Comparison of ENCODE assay signal across 22 cellular contexts in genomic region chr2:114056294-114057143, GRCh38.
DNase-seq lines count a peak whose midpoint lies in the region; ATAC-seq and TF ChIP-seq lines count a peak whose summit lies in the region.
"Had no signal": no experiment of that assay in that cellular context is flagged by ENCODE, and none has a peak within 500 bp of the region (broad histone marks: within the 10 kb centered on the region; RNA-seq: fewer than 3 reads in every experiment).

No MANE protein-coding gene starts in this region.

- no peaks in the 10 kb centered on the region for H3K4me1 ChIP-seq in heart left ventricle
- H3K4me1 ChIP-seq: body of pancreas, foreskin keratinocyte had no signal

- DNase-seq in GM13977 (ENCODE audit: low spot score) (peak; percentile 24), heart left ventricle (no peak), MV-4-11 (lab: John Stamatoyannopoulos, UW) (no peak), amniotic stem cell (lab: John Stamatoyannopoulos, UW) (no peak)
- DNase-seq in activated T-helper 1 cell treated with anti-CD3 and anti-CD28 coated beads, Interleukin-12 subunit alpha, Interleukin-12 subunit beta, Interleukin-2, Interleukin-4 antibody, amounts not matched to agents 30 ng/mL and 10 ng/mL and 1 ng/mL, durations not matched to agents 14 hours and 24 hours and 36 hours (ENCODE audit: low spot score), result no peak
- DNase-seq: activated CD4-positive, alpha-beta memory T cell treated with anti-CD3 and anti-CD28 coated beads for 36 hours; activated T-cell treated with anti-CD3 and anti-CD28 coated beads, Interleukin-2, amount 50 U/mL, for 4 hours; body of pancreas; colonic mucosa; DMS53; foreskin keratinocyte; midbrain; NCI-H187 treated with DMSO at 0.1 percent for 48 hours; NCI-H345; NK-92 treated with Interleukin-12 subunit alpha and Interleukin-12 subunit beta, amount 100 ng/mL, for 24 hours; right cardiac atrium; RPMI8226; SW 1271 had no signal

- H3K27me3 Mint-ChIP-seq in activated T-helper 1 cell treated with anti-CD3 and anti-CD28 coated beads, Interleukin-12 subunit alpha, Interleukin-12 subunit beta, Interleukin-2, Interleukin-4 antibody, amounts not matched to agents 30 ng/mL and 10 ng/mL and 1 ng/mL, durations not matched to agents 14 hours and 24 hours and 36 hours (ENCODE audit: insufficient read depth), result peaks cover 3% of the 10 kb centered on the region

- H3K9me3 Mint-ChIP-seq in activated T-helper 1 cell treated with anti-CD3 and anti-CD28 coated beads, Interleukin-12 subunit alpha, Interleukin-12 subunit beta, Interleukin-2, Interleukin-4 antibody, amounts not matched to agents 30 ng/mL and 10 ng/mL and 1 ng/mL, durations not matched to agents 14 hours and 24 hours and 36 hours, result no peaks in the 10 kb centered on the region
- H3K9me3 Mint-ChIP-seq: activated CD4-positive, alpha-beta memory T cell treated with anti-CD3 and anti-CD28 coated beads for 36 hours; activated T-cell treated with anti-CD3 and anti-CD28 coated beads, Interleukin-2, amount 50 U/mL, for 4 hours had no signal

- no peak overlapping the region for H3K4me3 Mint-ChIP-seq in activated T-helper 1 cell treated with anti-CD3 and anti-CD28 coated beads, Interleukin-12 subunit alpha, Interleukin-12 subunit beta, Interleukin-2, Interleukin-4 antibody, amounts not matched to agents 30 ng/mL and 10 ng/mL and 1 ng/mL, durations not matched to agents 14 hours and 24 hours and 36 hours
- H3K4me3 Mint-ChIP-seq: activated CD4-positive, alpha-beta memory T cell treated with anti-CD3 and anti-CD28 coated beads for 36 hours; activated naive CD8-positive, alpha-beta T cell; activated T-cell treated with anti-CD3 and anti-CD28 coated beads, Interleukin-2, amount 50 U/mL, for 4 hours had no signal

- intact Hi-C loops in activated T-helper 1 cell treated with anti-CD3 and anti-CD28 coated beads, Interleukin-12 subunit alpha, Interleukin-12 subunit beta, Interleukin-2, Interleukin-4 antibody, amounts not matched to agents 30 ng/mL and 10 ng/mL and 1 ng/mL, durations not matched to agents 14 hours and 24 hours and 36 hours (cut with micrococcal nuclease), result no loop called here
- intact Hi-C loops in heart left ventricle (cut with DNase I), result no loop called here

- H3K9me3 ChIP-seq in heart left ventricle, result no peaks in the 10 kb centered on the region
- H3K9me3 ChIP-seq: body of pancreas, colonic mucosa had no signal

- no peaks in the 10 kb centered on the region for H3K4me1 Mint-ChIP-seq in activated T-helper 1 cell treated with anti-CD3 and anti-CD28 coated beads, Interleukin-12 subunit alpha, Interleukin-12 subunit beta, Interleukin-2, Interleukin-4 antibody, amounts not matched to agents 30 ng/mL and 10 ng/mL and 1 ng/mL, durations not matched to agents 14 hours and 24 hours and 36 hours (ENCODE audit: low read depth)

- no peak for TF ChIP-seq CTCF in GM13977 (IDR thresholded peaks at IDR 0.05; ENCODE audit: extremely low read depth, insufficient read depth, missing control alignments)
- TF ChIP-seq CTCF in heart left ventricle (IDR thresholded peaks at IDR 0.05), result no peak

- H3K27me3 ChIP-seq in heart left ventricle, result no peaks in the 10 kb centered on the region
- H3K27me3 ChIP-seq: body of pancreas, colonic mucosa, foreskin keratinocyte had no signal

- H3K27ac Mint-ChIP-seq in activated T-helper 1 cell treated with anti-CD3 and anti-CD28 coated beads, Interleukin-12 subunit alpha, Interleukin-12 subunit beta, Interleukin-2, Interleukin-4 antibody, amounts not matched to agents 30 ng/mL and 10 ng/mL and 1 ng/mL, durations not matched to agents 14 hours and 24 hours and 36 hours, result no peak overlapping the region
- H3K27ac Mint-ChIP-seq: activated CD4-positive, alpha-beta memory T cell treated with anti-CD3 and anti-CD28 coated beads for 36 hours; activated naive CD8-positive, alpha-beta T cell had no signal

- ATAC-seq in GM19455 (IDR thresholded peaks at IDR 0.05; ENCODE audit: unreplicated experiment) (peak; percentile 77), HG02798 (IDR thresholded peaks at IDR 0.05; ENCODE audit: poor library complexity, unreplicated experiment) (peak; percentile 77), HG03442 (IDR thresholded peaks at IDR 0.05; ENCODE audit: unreplicated experiment) (peak; percentile 88), heart left ventricle (no peak)
- ATAC-seq: activated T-cell treated with anti-CD3 and anti-CD28 coated beads, Interleukin-2, amount 50 U/mL, for 4 hours; body of pancreas; foreskin keratinocyte; right cardiac atrium had no signal

- H3K36me3 ChIP-seq in heart left ventricle, result no peaks in the 10 kb centered on the region
- H3K36me3 ChIP-seq: colonic mucosa had no signal

- H3K27ac ChIP-seq in heart left ventricle, result no peak overlapping the region
- H3K27ac ChIP-seq: body of pancreas, colonic mucosa, foreskin keratinocyte had no signal

- in situ Hi-C loops in GM13977 (cut with MboI; ENCODE audit: low pct_unique_long_range_greater_than_20kb, low sequenced_read_pairs, unreplicated experiment), result no loop called here

- H3K4me3 ChIP-seq in heart left ventricle, result no peak overlapping the region
- H3K4me3 ChIP-seq: body of pancreas, colonic mucosa had no signal

- H3K36me3 Mint-ChIP-seq in activated T-helper 1 cell treated with anti-CD3 and anti-CD28 coated beads, Interleukin-12 subunit alpha, Interleukin-12 subunit beta, Interleukin-2, Interleukin-4 antibody, amounts not matched to agents 30 ng/mL and 10 ng/mL and 1 ng/mL, durations not matched to agents 14 hours and 24 hours and 36 hours (ENCODE audit: low read depth), result no peaks in the 10 kb centered on the region
- H3K36me3 Mint-ChIP-seq: activated CD4-positive, alpha-beta memory T cell treated with anti-CD3 and anti-CD28 coated beads for 36 hours; activated naive CD8-positive, alpha-beta T cell had no signal

- TF ChIP-seq POLR2A in heart left ventricle (IDR thresholded peaks at IDR 0.05), result no peak

- WGBS in heart left ventricle, 4 donors, result 76 to 82% (median 77%) methylated on average over 6 of the region's 6 CpGs

Comparison
In these comparisons a context has a peak if more than half of its experiments do, and no peak if none do; other contexts are left out.
1. ATAC-seq: peak in GM19455 (single experiment), HG02798 (single experiment) and HG03442 (single experiment); none in heart left ventricle (0 of 4).